In the genomic region with DNA sequence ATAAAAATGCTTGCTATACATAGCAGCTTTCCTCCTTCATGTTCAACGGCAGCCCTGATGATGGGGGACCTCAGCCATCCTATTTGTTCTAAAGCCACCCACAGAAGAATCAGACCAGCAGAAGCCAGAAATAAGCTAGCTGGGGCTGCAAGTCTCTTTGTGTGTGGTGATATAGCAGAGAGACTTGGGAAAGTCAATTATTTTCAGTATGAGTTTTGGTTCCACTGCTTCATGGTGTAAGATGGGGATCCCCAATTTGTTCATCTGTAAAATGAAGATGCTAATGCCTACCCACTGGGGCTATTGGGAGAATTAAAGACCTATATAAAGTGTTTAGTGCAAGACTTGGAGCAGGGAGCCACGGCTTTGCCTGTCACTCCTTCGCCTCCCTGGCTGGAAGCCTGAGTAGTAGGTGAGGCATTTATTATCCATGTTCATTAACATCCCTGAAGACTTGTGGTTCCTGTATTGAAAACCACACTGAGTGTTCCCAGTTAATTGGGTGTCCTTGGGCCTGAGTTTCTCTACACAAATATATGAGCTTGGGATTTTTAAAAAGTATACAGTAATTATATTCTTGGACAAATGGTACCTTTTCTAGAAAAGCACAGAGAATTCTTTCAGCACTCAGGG, we compare ENCODE assay signal across 12 cellular contexts.
DNase-seq lines count a peak whose midpoint lies in the region; ATAC-seq, FAIRE-seq and TF ChIP-seq lines count a peak whose summit lies in the region.
"Had no signal": no experiment of that assay in that cellular context is flagged by ENCODE, and none has a peak within 500 bp of the region (broad histone marks: within the 10 kb centered on the region; RNA-seq: fewer than 3 reads in every experiment).

No MANE protein-coding gene starts in this region.

- no peaks in the 10 kb centered on the region for H3K9me3 ChIP-seq in keratinocyte (ENCODE audit: control insufficient read depth, low read depth, low read length)
- no peaks in the 10 kb centered on the region for H3K9me3 ChIP-seq in uterus
- no peaks in the 10 kb centered on the region for H3K9me3 ChIP-seq in prostate gland
- H3K9me3 ChIP-seq: transverse colon had no signal

- no peaks in the 10 kb centered on the region for H4K20me1 ChIP-seq in keratinocyte (ENCODE audit: control insufficient read depth, extremely low read depth, insufficient read depth, low read length)

- peak overlapping the region; percentile 75 for H3K4me2 ChIP-seq in keratinocyte (ENCODE audit: control insufficient read depth, extremely low read depth, insufficient read depth, low read depth, low read length)

- peak overlapping the region in 2 of 3 experiments; percentile 11 to 16 for H3K4me3 ChIP-seq in keratinocyte (ENCODE audit: control insufficient read depth in 2 of 3, extremely low read depth in 1 of 3, insufficient read depth in 2 of 3, low read depth in 1 of 3, low read length in 3 of 3)
- no peak overlapping the region for H3K4me3 ChIP-seq in uterus
- no peak overlapping the region for H3K4me3 ChIP-seq in prostate gland
- H3K4me3 ChIP-seq: transverse colon had no signal

- TF ChIP-seq CTCF in GM13977 (IDR thresholded peaks at IDR 0.05; ENCODE audit: extremely low read depth, insufficient read depth, missing control alignments) (no peak), RWPE1 (conservative IDR thresholded peaks at IDR 0.05; ENCODE audit: low read depth) (no peak), keratinocyte (optimal IDR thresholded peaks at IDR 0.05 in 1 of 3, IDR thresholded peaks at IDR 0.05 in 1 of 3, conservative IDR thresholded peaks at IDR 0.05 in 1 of 3; ENCODE audit: extremely low read depth in 1 of 3, insufficient read depth in 2 of 3, low read length in 3 of 3) (no peak), uterus (IDR thresholded peaks at IDR 0.05) (no peak), prostate gland (IDR thresholded peaks at IDR 0.05) (no peak)

- 45% methylated on average over 3 of the region's 3 CpGs for WGBS in prostate gland

- H3K4me1 ChIP-seq in keratinocyte (ENCODE audit: control insufficient read depth, extremely low read depth, insufficient read depth, low read length) (peaks cover 39% of the 10 kb centered on the region), uterus (no peaks in the 10 kb centered on the region), prostate gland (replicated peaks) (no peaks in the 10 kb centered on the region)
- H3K4me1 ChIP-seq: transverse colon had no signal

- intact Hi-C loops in uterus (cut with DNase I; ENCODE audit: low total_unique reads) (no loop called here), prostate gland (cut with DNase I) (no loop called here)

- H3K9ac ChIP-seq in keratinocyte (ENCODE audit: control insufficient read depth, extremely low read depth, insufficient read depth, low read length), result peak overlapping the region; percentile 34

- CTCF ChIA-PET in RWPE1 (lab: Yijun Ruan, JAX), result interaction anchor here (0.7 to 0.8 kb wide), 2 partner anchors 10 to 1112 kb away, joined by 4 to 5 read pairs; no protein-coding TSS in a partner anchor

- peak; percentile 38 for ATAC-seq in GM21576 (IDR thresholded peaks at IDR 0.05; ENCODE audit: unreplicated experiment)

- DNase-seq in GM13977 (ENCODE audit: low spot score), result peak; percentile 12
- peak; percentile 21 for DNase-seq in RWPE1 (ENCODE audit: low spot score)
- no peak for DNase-seq in keratinocyte (ENCODE audit: low read depth, low spot score)
- no peak for DNase-seq in middle frontal gyrus (ENCODE audit: extremely low spot score, low spot score)
- DNase-seq in H4 (ENCODE audit: low spot score), result no peak
- DNase-seq in uterus, result no peak
- DNase-seq in prostate gland (ENCODE audit: low spot score), result no peak
- DNase-seq: activated effector memory CD4-positive, alpha-beta T cell treated with Interleukin-2 at 50 U/mL for 16 hours; hippocampal formation; transverse colon had no signal

- H3K36me3 ChIP-seq in keratinocyte (ENCODE audit: control insufficient read depth in 2 of 2, extremely low read depth in 1 of 2, insufficient read depth in 2 of 2, low read length in 2 of 2), result no peaks in the 10 kb centered on the region
- H3K36me3 ChIP-seq in uterus, result no peaks in the 10 kb centered on the region
- no peaks in the 10 kb centered on the region for H3K36me3 ChIP-seq in prostate gland
- H3K36me3 ChIP-seq: transverse colon had no signal

- no peak overlapping the region for H2AFZ ChIP-seq in keratinocyte (ENCODE audit: control insufficient read depth, low read length)

- POLR2A ChIA-PET in RWPE1 (lab: Yijun Ruan, JAX; ENCODE audit: low non-redundant PET), result no interaction called here

- no peaks in the 10 kb centered on the region for H3K79me2 ChIP-seq in keratinocyte (ENCODE audit: control insufficient read depth, insufficient read depth, low read length)

- dilution Hi-C loops in keratinocyte (cut with MboI; ENCODE audit: extremely low pct_ligation_motif_present, low sequenced_read_pairs), result no loop called here

- peak; percentile 76 for FAIRE-seq in keratinocyte (lab: Jason Lieb, UNC)
- FAIRE-seq: HTR-8/SVneo had no signal

- no peaks in the 10 kb centered on the region for H3K27me3 ChIP-seq in keratinocyte (ENCODE audit: control insufficient read depth, extremely low read depth, insufficient read depth, low read length)
- H3K27me3 ChIP-seq in uterus, result no peaks in the 10 kb centered on the region
- H3K27me3 ChIP-seq in prostate gland (replicated peaks; ENCODE audit: insufficient read depth), result no peaks in the 10 kb centered on the region
- H3K27me3 ChIP-seq: transverse colon had no signal

- in situ Hi-C loops in GM13977 (cut with MboI; ENCODE audit: low pct_unique_long_range_greater_than_20kb, low sequenced_read_pairs, unreplicated experiment), result no loop called here

- TF ChIP-seq POLR2A in uterus (IDR thresholded peaks at IDR 0.05), result no peak
- TF ChIP-seq POLR2A in prostate gland (IDR thresholded peaks at IDR 0.05), result no peak

- H3K27ac ChIP-seq in RWPE1, result no peak overlapping the region
- peak overlapping the region; percentile 87 for H3K27ac ChIP-seq in keratinocyte (ENCODE audit: control insufficient read depth, insufficient read depth, low read length)
- H3K27ac ChIP-seq in uterus, result no peak overlapping the region
- no peak overlapping the region for H3K27ac ChIP-seq in prostate gland
- H3K27ac ChIP-seq: transverse colon had no signal

- no peaks in the 10 kb centered on the region for H3K9me1 ChIP-seq in keratinocyte (ENCODE audit: control insufficient read depth, extremely low read depth, insufficient read depth, low read length)

Comparison
In these comparisons a context has a peak if more than half of its experiments do, and no peak if none do; other contexts are left out.
1. DNase-seq: peak in GM13977 (single experiment) and RWPE1 (single experiment); none in keratinocyte (single experiment), middle frontal gyrus (single experiment), H4 (single experiment), uterus (0 of 2) and prostate gland (single experiment).
2. H3K4me3 ChIP-seq: peak in keratinocyte (2 of 3); none in uterus (0 of 2) and prostate gland (0 of 2).